ENCODE assay signal across 8 cellular contexts in the genomic region with DNA sequence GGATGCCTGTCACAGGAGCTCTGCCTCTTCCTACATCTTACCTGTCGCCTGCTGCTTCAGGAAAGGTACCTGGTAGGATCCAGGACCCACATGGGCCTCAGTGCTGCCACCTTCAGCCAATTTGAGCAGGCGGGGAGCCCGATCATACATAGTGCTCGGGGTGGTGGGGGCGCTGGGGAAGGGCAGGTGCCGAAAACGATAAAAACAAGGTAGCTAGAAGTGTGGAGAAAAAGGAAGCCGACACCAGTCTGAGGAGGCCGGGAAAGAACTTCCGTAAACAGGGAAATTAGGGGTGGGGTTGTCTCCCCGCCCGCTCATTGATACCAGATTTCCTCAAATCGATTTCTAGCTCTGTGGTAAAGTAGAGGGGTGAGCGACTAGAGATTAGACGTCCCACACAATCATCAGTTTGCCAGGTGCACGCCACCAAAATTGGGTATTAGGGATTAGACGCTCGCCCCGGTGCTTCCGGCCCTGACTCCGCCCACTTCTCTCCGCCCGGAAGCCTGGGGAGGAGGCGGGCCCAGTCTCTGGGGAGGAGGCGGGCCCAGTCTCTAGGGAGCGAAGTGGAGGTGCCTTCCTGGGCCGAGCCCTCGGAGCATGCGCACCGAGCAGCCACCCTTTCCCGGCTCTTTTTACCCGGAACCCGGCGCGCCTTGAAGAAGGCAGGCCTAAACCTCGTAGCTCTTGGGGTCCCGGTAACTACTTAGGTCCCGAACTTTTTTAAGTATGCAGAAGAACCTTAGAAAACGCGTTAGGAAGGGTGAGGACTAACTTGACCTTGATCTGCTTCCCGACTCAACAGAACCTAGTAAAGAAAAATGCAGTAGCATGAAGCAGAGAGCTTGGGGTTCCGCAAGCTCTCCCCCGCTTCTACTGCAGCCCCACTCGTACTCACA. TPM values are rescaled to one million over a fixed set of nuclear protein-coding genes. Genes with fewer than 3 reads are reported as not detected.
A peak's percentile ranks its signal among the peaks of the same experiment; 100 is the strongest.
DNase-seq lines count a peak whose midpoint lies in the region; ATAC-seq, FAIRE-seq and TF ChIP-seq lines count a peak whose summit lies in the region.

A gene (minus strand): TSS at position 476 of the 899 bp plus-strand sequence.

- H2AFZ ChIP-seq in keratinocyte (ENCODE audit: control insufficient read depth, low read length) = peak within 1 kb of the TSS; percentile 99

- no peaks in the 10 kb centered on the region for H3K9me3 ChIP-seq in keratinocyte (ENCODE audit: control insufficient read depth, low read depth, low read length)

- no peaks in the 10 kb centered on the region for H3K27me3 ChIP-seq in keratinocyte (ENCODE audit: control insufficient read depth, extremely low read depth, insufficient read depth, low read length)

- CTCF ChIA-PET in AG04449 (lab: Yijun Ruan, JAX) = interaction anchor here (0.8 to 2.8 kb wide), 6 partner anchors 10 to 1326 kb away, joined by 3 to 7 read pairs (median 3); no protein-coding TSS in a partner anchor

- peaks cover 15% of the 10 kb centered on the region for H3K4me1 ChIP-seq in keratinocyte (ENCODE audit: control insufficient read depth, extremely low read depth, insufficient read depth, low read length)

- peak within 1 kb of the TSS; percentile 87 for H3K9ac ChIP-seq in keratinocyte (ENCODE audit: control insufficient read depth, extremely low read depth, insufficient read depth, low read length)

- peak within 1 kb of the TSS; percentile 82 for H3K27ac ChIP-seq in keratinocyte (ENCODE audit: control insufficient read depth, insufficient read depth, low read length)

- no peaks in the 10 kb centered on the region for H3K36me3 ChIP-seq in keratinocyte (ENCODE audit: control insufficient read depth in 2 of 2, extremely low read depth in 1 of 2, insufficient read depth in 2 of 2, low read length in 2 of 2)

- no peaks in the 10 kb centered on the region for H3K9me1 ChIP-seq in keratinocyte (ENCODE audit: control insufficient read depth, extremely low read depth, insufficient read depth, low read length)

- no peaks in the 10 kb centered on the region for H4K20me1 ChIP-seq in keratinocyte (ENCODE audit: control insufficient read depth, extremely low read depth, insufficient read depth, low read length)

- POLR2A ChIA-PET in AG04449 (lab: Yijun Ruan, JAX) = interaction anchor here (0.6 to 0.8 kb wide), 3 partner anchors 118 to 946 kb away, joined by 3 to 4 read pairs (median 3); a partner anchor contains a TSS

- peak within 1 kb of the TSS; percentile 74 for H3K4me3 ChIP-seq in AG04449 (ENCODE audit: low read depth, low read length)
- H3K4me3 ChIP-seq in keratinocyte (ENCODE audit: control insufficient read depth in 2 of 3, extremely low read depth in 1 of 3, insufficient read depth in 2 of 3, low read depth in 1 of 3, low read length in 3 of 3) = peak within 1 kb of the TSS; percentile 69 to 96 (median 87)

- H3K79me2 ChIP-seq in keratinocyte (ENCODE audit: control insufficient read depth, insufficient read depth, low read length) = no peaks in the 10 kb centered on the region

- TF ChIP-seq CTCF in AG04449 (IDR thresholded peaks at IDR 0.05; ENCODE audit: insufficient read depth, low read length, missing control alignments) (peak; percentile 34), keratinocyte (optimal IDR thresholded peaks at IDR 0.05 in 1 of 3, IDR thresholded peaks at IDR 0.05 in 1 of 3, conservative IDR thresholded peaks at IDR 0.05 in 1 of 3; ENCODE audit: extremely low read depth in 1 of 3, insufficient read depth in 2 of 3, low read length in 3 of 3) (peak; percentile 60 to 73 (median 69))

- dilution Hi-C loops in keratinocyte (cut with MboI; ENCODE audit: extremely low pct_ligation_motif_present, low sequenced_read_pairs) = no loop called here

- FAIRE-seq in keratinocyte (lab: Jason Lieb, UNC) = peak; percentile 85

- DNase-seq in AG04449 (ENCODE audit: low read depth, low spot score) (peak; percentile 19), NCI-H2227 treated with DMSO at 0.1 percent for 48 hours (lab: John Stamatoyannopoulos, UW) (peak; percentile 90), cerebellum (ENCODE audit: low spot score) (peak; percentile 87), keratinocyte (ENCODE audit: low read depth, low spot score) (peak; percentile 49)
- peak; percentile 86 to 92 (median 88) for DNase-seq in stimulated activated CD4-positive, alpha-beta T cell treated with anti-CD3 and anti-CD28 coated beads, Interleukin-12 subunit alpha, Interleukin-12 subunit beta, amount 100 ng/mL, for 48 hours (ENCODE audit: low read depth in 2 of 3, low spot score in 1 of 3)

- peak; percentile 91 for ATAC-seq in GM18870 (IDR thresholded peaks at IDR 0.05; ENCODE audit: unreplicated experiment)
- peak; percentile 99 for ATAC-seq in HG03135 (IDR thresholded peaks at IDR 0.05; ENCODE audit: unreplicated experiment)
- peak; percentile 98 to 99 for ATAC-seq in activated CD4-positive, CD25-positive, alpha-beta regulatory T cell treated with anti-CD3 and anti-CD28 coated beads, Interleukin-2, amount 50 U/mL, for 24 hours

- H3K4me2 ChIP-seq in keratinocyte (ENCODE audit: control insufficient read depth, extremely low read depth, insufficient read depth, low read depth, low read length) = peak within 1 kb of the TSS; percentile 70

RNA-seq across cellular contexts. Expression of the gene that starts here (rescaled TPM):
- 3.6 TPM for total RNA-seq in cerebellum
- polyA plus RNA-seq in keratinocyte = 0.07 TPM in 1 of 3 replicates, not detected in the others
- polyA plus RNA-seq in keratinocyte (2011; ENCODE audit: low read depth) = not detected
- 0.04 TPM in 2 replicates for polyA plus RNA-seq in keratinocyte (2011; cell fraction: cytosol; rRNA removed)
- 0.08 and 0.13 TPM in 2 replicates for polyA plus RNA-seq in keratinocyte (2011; cell fraction: nucleus; rRNA removed)
- polyA plus RNA-seq in keratinocyte (2012; ENCODE audit: low replicate concordance) = 0.16 TPM in 1 of 2 replicates, not detected in the other
- 0.33 to 0.51 TPM in 2 of 3 replicates, not detected in the other for polyA minus RNA-seq in keratinocyte
- polyA minus RNA-seq in keratinocyte (2011; cell fraction: cytosol; rRNA and poly(A)+ RNA removed) = not detected
- polyA minus RNA-seq in keratinocyte (2011; cell fraction: nucleus; rRNA and poly(A)+ RNA removed) = 0.32 and 0.39 TPM in 2 replicates

Comparison
In these comparisons a context has a peak if more than half of its experiments do, and no peak if none do; other contexts are left out.
1. Peak in every context shown above with its lines: DNase-seq, ATAC-seq, H3K4me3 ChIP-seq and H3K27ac ChIP-seq.
2. Peak in DNase-seq, H3K4me3 ChIP-seq, H3K27ac ChIP-seq, H3K9ac ChIP-seq and H3K4me2 ChIP-seq in keratinocyte; RNA of the gene not detected or under 1 TPM.
3. DNase-seq: peak in every context shown above with its lines; median percentile 90 in NCI-H2227 treated with DMSO at 0.1 percent for 48 hours; 88 in stimulated activated CD4-positive, alpha-beta T cell treated with anti-CD3 and anti-CD28 coated beads, Interleukin-12 subunit alpha, Interleukin-12 subunit beta, amount 100 ng/mL, for 48 hours; 87 in cerebellum; 49 in keratinocyte; 19 in AG04449.